ENCODE assay signal across 1 cellular context in the genomic region with DNA sequence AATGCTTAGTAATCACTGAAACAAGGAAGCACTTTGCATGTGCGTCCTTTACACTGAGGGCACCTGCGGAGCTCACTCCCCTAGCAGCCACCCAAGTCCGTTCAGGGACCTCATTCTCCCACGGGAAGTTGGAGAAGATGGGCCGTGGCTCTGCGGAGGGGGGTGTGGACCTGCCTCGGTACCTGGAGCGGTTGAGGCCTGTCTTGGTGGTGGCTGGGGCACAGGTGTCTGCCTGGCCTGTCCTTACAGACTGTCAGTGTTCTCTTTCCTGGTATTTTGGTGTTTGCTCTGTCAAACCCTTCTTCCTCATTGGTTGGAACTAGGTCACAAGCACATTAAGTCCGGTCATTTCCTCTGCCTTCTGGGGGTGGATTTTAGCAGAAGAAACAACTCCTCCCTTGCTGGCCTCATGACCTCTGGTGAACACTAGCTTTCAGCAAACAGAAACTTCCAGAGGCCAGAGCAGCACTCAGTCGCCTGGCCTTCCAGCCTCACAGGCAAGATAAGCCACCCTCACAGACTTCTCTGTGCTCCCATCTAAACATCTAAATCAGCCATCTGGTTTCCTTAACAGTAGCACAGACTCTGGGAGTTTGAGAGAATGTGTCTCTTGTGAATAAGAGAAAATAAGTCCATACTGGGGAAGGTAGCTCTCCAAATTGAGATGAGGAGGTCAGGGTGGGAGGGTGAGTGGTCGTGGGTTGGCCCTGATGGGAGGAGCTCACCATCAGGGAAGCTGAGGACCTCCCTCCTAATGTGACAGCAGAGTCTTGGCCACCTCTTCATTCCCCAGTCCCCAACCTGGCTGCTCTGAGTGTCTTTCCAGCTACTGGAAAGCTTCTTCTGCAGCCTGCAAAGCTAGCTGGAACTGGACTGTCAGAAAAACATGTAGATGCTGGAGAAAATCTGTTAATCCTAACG.
TF ChIP-seq lines count a peak whose summit lies in the region.

No MANE protein-coding gene starts in this region.

TF ChIP-seq in GM23338, 12 proteins besides CTCF, POLR2A, EP300 and RAD21 (continued from another document):
- TF ChIP-seq ZNF462 (CRISPR knock-in tag; IDR thresholded peaks at IDR 0.05): no peak
- no peak for TF ChIP-seq EZH2phosphoT487 (IDR thresholded peaks at IDR 0.05; ENCODE audit: unreplicated experiment)
- no peak for TF ChIP-seq EZH2 (IDR thresholded peaks at IDR 0.05; ENCODE audit: low read depth, unreplicated experiment)
- no peak for TF ChIP-seq NANOG (IDR thresholded peaks at IDR 0.05; ENCODE audit: borderline replicate concordance)
- TF ChIP-seq STAT1 (IDR thresholded peaks at IDR 0.05; ENCODE audit: unreplicated experiment): no peak
- TF ChIP-seq POLR2AphosphoS5 (IDR thresholded peaks at IDR 0.05; ENCODE audit: low read depth): no peak
- no peak for TF ChIP-seq ZNF114 (CRISPR knock-in tag; IDR thresholded peaks at IDR 0.05)
- no peak for TF ChIP-seq CREB1 (CRISPR knock-in tag; IDR thresholded peaks at IDR 0.05; ENCODE audit: low read depth)
- no peak for TF ChIP-seq ETS1 (IDR thresholded peaks at IDR 0.05)
- TF ChIP-seq ZNF331 (CRISPR knock-in tag; IDR thresholded peaks at IDR 0.05; ENCODE audit: low read depth): no peak
- TF ChIP-seq JUNB (IDR thresholded peaks at IDR 0.05; ENCODE audit: unreplicated experiment): no peak
